8 cellular contexts compared by ENCODE assay signal in genomic region chr11:6481012-6481923, GRCh38. TPM values are rescaled to one million over a fixed set of nuclear protein-coding genes. Genes with fewer than 3 reads are reported as not detected.
A peak's percentile ranks its signal among the peaks of the same experiment; 100 is the strongest.
DNase-seq lines count a peak whose midpoint lies in the region; TF ChIP-seq lines count a peak whose summit lies in the region.

ARFIP2 (minus strand) TSS chr11:6481331; CDS start chr11:6480421, 910 bp downstream.
TIMM10B (plus strand) TSS chr11:6481501; CDS start chr11:6481517, 16 bp downstream.

- peak within 1 kb of the TSS; percentile 69 to 97 (median 94) for H3K9ac ChIP-seq in subcutaneous abdominal adipose tissue (ENCODE audit: low read length in 5 of 5)

- no peaks in the 10 kb centered on the region for H3K27me3 ChIP-seq in neuron (ENCODE audit: insufficient read depth, low read length)
- H3K27me3 ChIP-seq in subcutaneous abdominal adipose tissue (ENCODE audit: control insufficient read depth in 5 of 5, insufficient read depth in 4 of 5, low read length in 5 of 5), result no peaks in the 10 kb centered on the region

- DNase-seq in GF-D8 (lab: John Stamatoyannopoulos, UW) (peak; percentile 80), HEK293T (ENCODE audit: extremely low spot score) (peak; percentile 97), MV-4-11 (lab: John Stamatoyannopoulos, UW) (peak; percentile 98), SK-MEL-5 (ENCODE audit: low read depth, low spot score) (peak; percentile 98), foreskin melanocyte (peak; percentile 96)
- DNase-seq in activated naive CD4-positive, alpha-beta T cell treated with Interleukin-2 at 50 U/mL for 16 hours, result peak; percentile 98

- POLR2A ChIA-PET in HEK293T (lab: Yijun Ruan, JAX), result interaction anchor here (0.7 to 2.8 kb wide), 16 partner anchors 9 to 202 kb away, joined by 3 to 22 read pairs (median 4); partner anchors contain the start of genes APBB1, ILK, MRPL17 and SMPD1

- CTCF ChIA-PET in HEK293T (lab: Yijun Ruan, JAX), result interaction anchor here (0.7 kb wide), 1 partner anchor 102 kb away, joined by 3 read pairs; no protein-coding TSS in a partner anchor

- peak within 1 kb of the TSS; percentile 90 for H3K27ac ChIP-seq in subcutaneous abdominal adipose tissue (ENCODE audit: low read depth, low read length)

- in situ Hi-C loops in SK-MEL-5 (cut with HindIII; ENCODE audit: low pct_unique_long_range_greater_than_20kb, low sequenced_read_pairs), result no loop called here

- H3K36me3 ChIP-seq in neuron (ENCODE audit: insufficient read depth, low read length) (peaks cover 59% of the 10 kb centered on the region), subcutaneous abdominal adipose tissue (ENCODE audit: control insufficient read depth in 5 of 5, insufficient read depth in 5 of 5, low read length in 5 of 5) (peaks cover 22 to 63% (median 57%) of the 10 kb centered on the region in 5 donors)

- peaks cover 15% of the 10 kb centered on the region for H3K4me1 ChIP-seq in neuron (ENCODE audit: insufficient read depth, low read length)
- H3K4me1 ChIP-seq in subcutaneous abdominal adipose tissue (ENCODE audit: control insufficient read depth in 5 of 5, insufficient read depth in 5 of 5, low read length in 5 of 5), result peaks cover 15 to 36% (median 25%) of the 10 kb centered on the region in 5 donors

- no peaks in the 10 kb centered on the region for H3K9me3 ChIP-seq in neuron (ENCODE audit: low read length)
- no peaks in the 10 kb centered on the region for H3K9me3 ChIP-seq in subcutaneous abdominal adipose tissue (ENCODE audit: control insufficient read depth in 5 of 5, low read length in 5 of 5)

- H3K4me3 ChIP-seq in neuron (ENCODE audit: low read length) (peak within 1 kb of the TSS; percentile 89), subcutaneous abdominal adipose tissue (ENCODE audit: low read depth in 1 of 5, low read length in 5 of 5) (peak within 1 kb of the TSS; percentile 79 to 96 (median 87))

- H2AFZ ChIP-seq in neuron (ENCODE audit: low read depth, low read length), result peak within 1 kb of the TSS; percentile 4

TF ChIP-seq in HEK293T, 16 proteins besides CTCF, POLR2A, EP300 and RAD21:
- TF ChIP-seq ELF4 (IDR thresholded peaks at IDR 0.05), result peak; percentile 70
- peak; percentile 72 for TF ChIP-seq L3MBTL2 (conservative IDR thresholded peaks at IDR 0.05)
- no peak for TF ChIP-seq CTBP1 (IDR thresholded peaks at IDR 0.05; ENCODE audit: borderline replicate concordance)
- peak; percentile 24; the same call in 1 of the 2 replicates for TF ChIP-seq PKNOX1 (IDR thresholded peaks at IDR 0.05)

RNA-seq across cellular contexts. Expression of gene ARFIP2, which starts in this region (rescaled TPM):
- 61.2 and 66.8 TPM in 2 replicates for total RNA-seq in SK-MEL-5 (2014; rRNA removed; shearing (Covaris generic))
- 58.1 and 63.1 TPM in 2 replicates for polyA plus RNA-seq in SK-MEL-5 (2015; cell fraction: cytosol; rRNA removed)
- 243 and 262 TPM in 2 replicates for polyA plus RNA-seq in SK-MEL-5 (2015; cell fraction: nucleus; rRNA removed)

RNA-seq across cellular contexts. Expression of gene TIMM10B, which starts in this region (rescaled TPM):
- total RNA-seq in SK-MEL-5 (2014; rRNA removed; shearing (Covaris generic)), result 61.3 and 68.5 TPM in 2 replicates
- polyA plus RNA-seq in SK-MEL-5 (2015; cell fraction: cytosol; rRNA removed), result 47.9 and 48.7 TPM in 2 replicates
- polyA plus RNA-seq in SK-MEL-5 (2015; cell fraction: nucleus; rRNA removed), result 53.6 and 54.9 TPM in 2 replicates

Comparison
In these comparisons a context has a peak if more than half of its experiments do, and no peak if none do; other contexts are left out.
1. Peak in every context shown above with its lines: DNase-seq, H3K4me3 ChIP-seq and H3K27ac ChIP-seq.